Comparison of ENCODE assay signal across 11 cellular contexts in the genomic region with DNA sequence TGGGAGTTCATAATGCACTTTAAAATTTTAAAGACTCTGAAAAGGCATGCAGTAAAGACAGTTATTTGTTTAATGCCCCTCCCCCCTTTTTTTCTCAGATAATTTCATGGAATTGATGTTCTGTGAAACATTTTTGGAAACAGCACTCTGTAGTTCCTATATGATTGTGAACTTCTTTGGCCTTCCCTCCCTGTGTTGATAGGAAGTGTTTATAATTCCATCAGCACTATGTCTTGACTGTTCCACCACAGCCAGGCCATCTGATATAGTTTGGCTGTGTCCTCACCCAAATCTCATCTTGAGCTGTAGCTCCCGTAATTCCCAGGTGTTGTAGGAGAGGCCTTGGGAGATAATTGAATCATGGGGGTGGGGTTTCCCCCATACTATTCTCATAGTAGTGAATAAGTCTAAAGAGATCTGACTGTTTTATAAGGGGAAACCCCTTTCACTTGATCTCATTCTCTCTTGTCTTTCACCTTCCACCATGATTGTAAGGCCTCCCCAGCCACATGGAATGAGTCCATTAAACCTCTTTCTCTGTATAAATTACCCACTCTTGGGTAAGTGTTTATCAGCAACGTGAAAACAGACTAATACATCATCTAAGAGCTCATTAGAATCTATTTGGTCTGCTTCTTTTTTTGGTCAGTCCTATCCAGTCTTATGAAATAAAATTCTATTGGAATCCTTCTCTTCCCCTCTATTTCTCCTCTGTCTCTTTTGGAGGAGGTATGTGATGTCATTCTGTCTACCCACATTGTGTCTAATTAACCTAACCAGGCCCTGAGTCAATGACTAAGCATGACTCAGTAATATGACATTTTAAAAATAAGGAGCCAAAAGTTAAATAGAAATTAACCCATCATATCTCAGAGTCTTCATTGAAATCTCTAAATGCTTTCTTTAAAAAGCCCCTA. TPM values are rescaled to one million over a fixed set of nuclear protein-coding genes. Genes with fewer than 3 reads are reported as not detected.
DNase-seq lines count a peak whose midpoint lies in the region; ATAC-seq and TF ChIP-seq lines count a peak whose summit lies in the region.
"Had no signal": no experiment of that assay in that cellular context is flagged by ENCODE, and none has a peak within 500 bp of the region (broad histone marks: within the 10 kb centered on the region; RNA-seq: fewer than 3 reads in every experiment).

No MANE protein-coding gene starts in this region.

- no peak overlapping the region for H3K27ac Mint-ChIP-seq in activated CD8-positive, alpha-beta memory T cell treated with anti-CD3 and anti-CD28 coated beads, Interleukin-2, amount 10 ng/mL, durations not matched to agents 7 days and 5 days
- H3K27ac Mint-ChIP-seq in CD14-positive monocyte = peak overlapping the region in 1 of 7 donors; percentile 4

- H3K36me3 ChIP-seq in kidney epithelial cell (ENCODE audit: control insufficient read depth, insufficient read depth, low read length) = no peaks in the 10 kb centered on the region
- H3K36me3 ChIP-seq in psoas muscle (ENCODE audit: insufficient read depth in 1 of 2, low read depth in 1 of 2) = no peaks in the 10 kb centered on the region

- H3K9me3 Mint-ChIP-seq in activated CD8-positive, alpha-beta memory T cell treated with anti-CD3 and anti-CD28 coated beads, Interleukin-2, amount 10 ng/mL, durations not matched to agents 7 days and 5 days (ENCODE audit: low read depth) = no peaks in the 10 kb centered on the region
- peaks cover 5 to 24% (median 13%) of the 10 kb centered on the region in 7 donors for H3K9me3 Mint-ChIP-seq in CD14-positive monocyte

- no peaks in the 10 kb centered on the region for H3K9me3 ChIP-seq in psoas muscle

- intact Hi-C loops in psoas muscle (cut with DNase I) = no loop called here
- intact Hi-C loops in CD14-positive monocyte (cut with micrococcal nuclease) = no loop called here

- no peaks in the 10 kb centered on the region for H3K36me3 Mint-ChIP-seq in activated CD8-positive, alpha-beta memory T cell treated with anti-CD3 and anti-CD28 coated beads, Interleukin-2, amount 10 ng/mL, durations not matched to agents 7 days and 5 days
- no peaks in the 10 kb centered on the region for H3K36me3 Mint-ChIP-seq in CD14-positive monocyte

- H3K4me1 ChIP-seq in psoas muscle = no peaks in the 10 kb centered on the region

- no peaks in the 10 kb centered on the region for H3K27me3 ChIP-seq in kidney epithelial cell (ENCODE audit: control insufficient read depth, insufficient read depth, low read length)
- peaks cover 0 to 2% (median 0%) of the 10 kb centered on the region in 3 donors for H3K27me3 ChIP-seq in psoas muscle (ENCODE audit: insufficient read depth in 3 of 3, low read length in 2 of 3)

- no peak overlapping the region for H3K4me3 ChIP-seq in kidney epithelial cell (ENCODE audit: low read depth, low read length)
- H3K4me3 ChIP-seq in psoas muscle = no peak overlapping the region

- H3K4me3 Mint-ChIP-seq in activated CD8-positive, alpha-beta memory T cell treated with anti-CD3 and anti-CD28 coated beads, Interleukin-2, amount 10 ng/mL, durations not matched to agents 7 days and 5 days = no peak overlapping the region
- H3K4me3 Mint-ChIP-seq in CD14-positive monocyte = no peak overlapping the region

- CTCF ChIA-PET in activated CD8-positive, alpha-beta memory T cell treated with anti-CD3 and anti-CD28 coated beads, Interleukin-2, amount 10 ng/mL, durations not matched to agents 7 days and 5 days (lab: Charles Lee) = no interaction called here

- no peaks in the 10 kb centered on the region for H3K4me1 Mint-ChIP-seq in activated CD8-positive, alpha-beta memory T cell treated with anti-CD3 and anti-CD28 coated beads, Interleukin-2, amount 10 ng/mL, durations not matched to agents 7 days and 5 days
- H3K4me1 Mint-ChIP-seq in CD14-positive monocyte = no peaks in the 10 kb centered on the region

- 72 to 88% (median 75%) methylated on average over 2 of the region's 2 CpGs for WGBS in psoas muscle, 3 donors

- TF ChIP-seq CTCF in kidney epithelial cell (IDR thresholded peaks at IDR 0.05; ENCODE audit: insufficient read depth, low read length, poor library complexity, severe bottlenecking) = no peak
- no peak for TF ChIP-seq CTCF in psoas muscle (IDR thresholded peaks at IDR 0.05)
- no peak for TF ChIP-seq CTCF in CD14-positive monocyte (IDR thresholded peaks at IDR 0.05)

- no peak overlapping the region for H3K27ac ChIP-seq in psoas muscle

- peaks cover 14% of the 10 kb centered on the region for H3K27me3 Mint-ChIP-seq in activated CD8-positive, alpha-beta memory T cell treated with anti-CD3 and anti-CD28 coated beads, Interleukin-2, amount 10 ng/mL, durations not matched to agents 7 days and 5 days
- peaks cover 2 to 9% (median 6%) of the 10 kb centered on the region in 3 donors for H3K27me3 Mint-ChIP-seq in CD14-positive monocyte (ENCODE audit: low read depth in 3 of 3)

- ATAC-seq in activated CD8-positive, alpha-beta memory T cell treated with anti-CD3 and anti-CD28 coated beads, Interleukin-2, amount 10 ng/mL, durations not matched to agents 7 days and 5 days = no peak
- ATAC-seq in psoas muscle = no peak

- DNase-seq in AG20443 (ENCODE audit: low spot score) (peak; percentile 89), HCEC 1CT (peak; percentile 76), amniotic epithelial cell (ENCODE audit: low read depth) (peak; percentile 79), kidney epithelial cell (ENCODE audit: low read depth) (peak; percentile 67), psoas muscle (no peak), NOMO-1 treated with dmso at 0.1 percent for 144 hours (lab: John Stamatoyannopoulos, UW; ENCODE audit: unreplicated experiment) (no peak), CD14-positive monocyte (ENCODE audit: low spot score) (no peak)
- DNase-seq in activated CD8-positive, alpha-beta memory T cell treated with anti-CD3 and anti-CD28 coated beads, Interleukin-2, amount 10 ng/mL, durations not matched to agents 7 days and 5 days = no peak
- DNase-seq: effector CD4-positive, alpha-beta T cell; left cardiac atrium had no signal

RNA-seq across cellular contexts. Expression of gene CCDC185, which starts 8.9 kb away (rescaled TPM):
- total RNA-seq in kidney epithelial cell (not detected in 2 replicates), psoas muscle (not detected)
- not detected for total RNA-seq in activated CD8-positive, alpha-beta memory T cell treated with anti-CD3 and anti-CD28 coated beads, Interleukin-2, amount 10 ng/mL, durations not matched to agents 7 days and 5 days
- polyA plus RNA-seq in psoas muscle (not detected), CD14-positive monocyte (not detected)
- total RNA-seq: osteocyte had no signal

RNA-seq across cellular contexts. Expression of gene SUSD4, which starts 38.2 kb away (rescaled TPM):
- total RNA-seq in kidney epithelial cell = 0.84 and 1.8 TPM in 2 replicates
- under 1 TPM in 1 of 2 experiments, not detected in 1; 0.21 TPM for total RNA-seq in activated CD8-positive, alpha-beta memory T cell treated with anti-CD3 and anti-CD28 coated beads, Interleukin-2, amount 10 ng/mL, durations not matched to agents 7 days and 5 days
- total RNA-seq in psoas muscle = 1 to 10 TPM in 2 of 4 donors, under 1 TPM in 2; 0.15 to 3.9 (median 1.4) TPM
- polyA plus RNA-seq in psoas muscle = under 1 TPM; 0.08 to 0.21 (median 0.20) TPM
- under 1 TPM; 0.34 to 0.50 TPM for polyA plus RNA-seq in CD14-positive monocyte
- total RNA-seq: osteocyte had no signal

Comparison
In these comparisons a context has a peak if more than half of its experiments do, and no peak if none do; other contexts are left out.
1. DNase-seq: peak in AG20443 (single experiment), HCEC 1CT (single experiment), amniotic epithelial cell (single experiment) and kidney epithelial cell (single experiment); none in activated CD8-positive, alpha-beta memory T cell treated with anti-CD3 and anti-CD28 coated beads, Interleukin-2, amount 10 ng/mL, durations not matched to agents 7 days and 5 days (single experiment), psoas muscle (0 of 2), NOMO-1 treated with dmso at 0.1 percent for 144 hours (single experiment) and CD14-positive monocyte (single experiment).